ENCODE assay signal across 11 cellular contexts in genomic region chr15:55823191-55823670, GRCh38.
DNase-seq lines count a peak whose midpoint lies in the region; ATAC-seq and TF ChIP-seq lines count a peak whose summit lies in the region.
"Had no signal": no experiment of that assay in that cellular context is flagged by ENCODE, and none has a peak within 500 bp of the region (broad histone marks: within the 10 kb centered on the region; RNA-seq: fewer than 3 reads in every experiment).

No MANE protein-coding gene starts in this region.

- H3K9me3 ChIP-seq in muscle layer of colon (ENCODE audit: low read length) (no peaks in the 10 kb centered on the region), WERI-Rb-1 (ENCODE audit: severe bottlenecking) (no peaks in the 10 kb centered on the region)
- H3K9me3 ChIP-seq: prostate gland had no signal

- H3K4me3 Mint-ChIP-seq in chondrocyte (ENCODE audit: unreplicated experiment): peak overlapping the region; percentile 3

- no peaks in the 10 kb centered on the region for H3K27me3 Mint-ChIP-seq in chondrocyte (ENCODE audit: low read depth)

- H3K36me3 Mint-ChIP-seq in chondrocyte (ENCODE audit: low read depth): peaks cover 4% of the 10 kb centered on the region

- peaks cover 17% of the 10 kb centered on the region for H3K4me1 ChIP-seq in muscle layer of colon (ENCODE audit: insufficient read depth, low read length)
- H3K4me1 ChIP-seq: prostate gland had no signal

- H3K4me3 ChIP-seq in AG10803 (ENCODE audit: low read length) (no peak overlapping the region), muscle layer of colon (ENCODE audit: low read depth in 1 of 2, low read length in 2 of 2) (no peak overlapping the region), WERI-Rb-1 (ENCODE audit: low read depth, low read length) (no peak overlapping the region)
- H3K4me3 ChIP-seq: prostate gland had no signal

- H3K36me3 ChIP-seq in muscle layer of colon (ENCODE audit: insufficient read depth, low read length): no peaks in the 10 kb centered on the region
- H3K36me3 ChIP-seq in WERI-Rb-1: no peaks in the 10 kb centered on the region
- H3K36me3 ChIP-seq: prostate gland had no signal

- H3K27ac Mint-ChIP-seq in chondrocyte (ENCODE audit: unreplicated experiment): peak overlapping the region; percentile 79

- no peak overlapping the region for H3K9ac ChIP-seq in muscle layer of colon (ENCODE audit: low read length)

- peaks cover 27% of the 10 kb centered on the region for H3K4me1 Mint-ChIP-seq in chondrocyte (ENCODE audit: low read depth)

- TF ChIP-seq CTCF in AG10803 (conservative IDR thresholded peaks at IDR 0.05; ENCODE audit: low read length): no peak
- TF ChIP-seq CTCF in chondrocyte (IDR thresholded peaks at IDR 0.05): no peak
- no peak for TF ChIP-seq CTCF in WERI-Rb-1 (IDR thresholded peaks at IDR 0.05; ENCODE audit: low read depth, low read length)

- H3K27ac ChIP-seq in muscle layer of colon (ENCODE audit: low read depth, low read length): peak overlapping the region; percentile 29
- H3K27ac ChIP-seq in WERI-Rb-1: no peak overlapping the region
- H3K27ac ChIP-seq: prostate gland had no signal

- H3K9me3 Mint-ChIP-seq in chondrocyte (ENCODE audit: low read depth): no peaks in the 10 kb centered on the region

- DNase-seq in AG10803 (ENCODE audit: low read depth) (peak; percentile 89), MV-4-11 (lab: John Stamatoyannopoulos, UW) (peak; percentile 2), chondrocyte (ENCODE audit: low spot score) (no peak), WERI-Rb-1 (no peak), islet precursor cell (no peak), amniotic stem cell (lab: John Stamatoyannopoulos, UW) (no peak)
- DNase-seq: effector CD4-positive, alpha-beta T cell; NCI-H526 had no signal

- no peaks in the 10 kb centered on the region for H3K27me3 ChIP-seq in muscle layer of colon (ENCODE audit: control insufficient read depth in 1 of 2, insufficient read depth in 2 of 2, low read length in 2 of 2)
- no peaks in the 10 kb centered on the region for H3K27me3 ChIP-seq in WERI-Rb-1 (ENCODE audit: insufficient read depth, low read depth, severe bottlenecking)

- ATAC-seq in GM19035 (IDR thresholded peaks at IDR 0.05; ENCODE audit: unreplicated experiment): no peak

Comparison
In these comparisons a context has a peak if more than half of its experiments do, and no peak if none do; other contexts are left out.
1. DNase-seq: peak in AG10803 (single experiment) and MV-4-11 (single experiment); none in chondrocyte (single experiment), WERI-Rb-1 (single experiment), islet precursor cell (single experiment) and amniotic stem cell (single experiment).